In genomic region chr7:97027427-97028234, GRCh38 we compare ENCODE assay signal across 8 cellular contexts. TPM values are rescaled to one million over a fixed set of nuclear protein-coding genes. Genes with fewer than 3 reads are reported as not detected.
DNase-seq lines count a peak whose midpoint lies in the region; ATAC-seq, FAIRE-seq and TF ChIP-seq lines count a peak whose summit lies in the region.

No MANE protein-coding gene starts in this region.

- ATAC-seq in HG02938 (IDR thresholded peaks at IDR 0.05; ENCODE audit: unreplicated experiment), result peak; percentile 92

- no peak overlapping the region for H3K27ac ChIP-seq in 22Rv1

- peak; percentile 89 for TF ChIP-seq CTCF in 22Rv1 (IDR thresholded peaks at IDR 0.05)

- FAIRE-seq in GM12891 (lab: Jason Lieb, UNC), result peak; percentile 94

- DNase-seq in GM12891 (ENCODE audit: insufficient read length, low spot score) (peak; percentile 62), NCI-H2107 treated with DMSO at 0.1 percent for 48 hours (lab: John Stamatoyannopoulos, UW; ENCODE audit: unreplicated experiment) (peak; percentile 80), cerebellum (ENCODE audit: low spot score) (peak; percentile 49), left kidney (ENCODE audit: low read depth, low spot score) (peak; percentile 91)
- peak; percentile 15 to 31 (median 16) for DNase-seq in activated CD4-positive, CD25-positive, alpha-beta regulatory T cell (lab: John Stamatoyannopoulos, UW)
- peak; percentile 33 for DNase-seq in stimulated activated CD4-positive, alpha-beta T cell treated with anti-CD3 and anti-CD28 coated beads, Interleukin-2, amount 100 ng/mL, for 4 hours (ENCODE audit: low read depth)

- TF ChIP-seq POLR2A in GM12891 (IDR thresholded peaks at IDR 0.05; ENCODE audit: low read depth, low read length), result no peak

TF ChIP-seq in GM12891, 5 proteins besides CTCF, POLR2A, EP300 and RAD21:
- no peak for TF ChIP-seq TAF1 (IDR thresholded peaks at IDR 0.05; ENCODE audit: low read depth, low read length)
- peak; percentile 30; the same call in 1 of the 2 replicates for TF ChIP-seq POU2F2 (IDR thresholded peaks at IDR 0.05; ENCODE audit: low read depth, low read length)
- peak; percentile 55 for TF ChIP-seq SPI1 (IDR thresholded peaks at IDR 0.05; ENCODE audit: low read depth, low read length)

RNA-seq across cellular contexts. Expression of gene DLX5, which starts 3.0 kb away (rescaled TPM):
- polyA plus RNA-seq in GM12891 (2012; ENCODE audit: low read depth, missing spikeins), result not detected
- total RNA-seq in cerebellum, result not detected

RNA-seq across cellular contexts. Expression of gene DLX6, which starts 22.3 kb away (rescaled TPM):
- not detected for polyA plus RNA-seq in GM12891 (2012; ENCODE audit: low read depth, missing spikeins)
- total RNA-seq in cerebellum, result not detected

Comparison
In these comparisons a context has a peak if more than half of its experiments do, and no peak if none do; other contexts are left out.
1. DNase-seq: peak in every context shown above with its lines; median percentile 91 in left kidney; 80 in NCI-H2107 treated with DMSO at 0.1 percent for 48 hours; 62 in GM12891; 49 in cerebellum; 33 in stimulated activated CD4-positive, alpha-beta T cell treated with anti-CD3 and anti-CD28 coated beads, Interleukin-2, amount 100 ng/mL, for 4 hours; 16 in activated CD4-positive, CD25-positive, alpha-beta regulatory T cell.